8 cellular contexts compared by ENCODE assay signal in the genomic region with DNA sequence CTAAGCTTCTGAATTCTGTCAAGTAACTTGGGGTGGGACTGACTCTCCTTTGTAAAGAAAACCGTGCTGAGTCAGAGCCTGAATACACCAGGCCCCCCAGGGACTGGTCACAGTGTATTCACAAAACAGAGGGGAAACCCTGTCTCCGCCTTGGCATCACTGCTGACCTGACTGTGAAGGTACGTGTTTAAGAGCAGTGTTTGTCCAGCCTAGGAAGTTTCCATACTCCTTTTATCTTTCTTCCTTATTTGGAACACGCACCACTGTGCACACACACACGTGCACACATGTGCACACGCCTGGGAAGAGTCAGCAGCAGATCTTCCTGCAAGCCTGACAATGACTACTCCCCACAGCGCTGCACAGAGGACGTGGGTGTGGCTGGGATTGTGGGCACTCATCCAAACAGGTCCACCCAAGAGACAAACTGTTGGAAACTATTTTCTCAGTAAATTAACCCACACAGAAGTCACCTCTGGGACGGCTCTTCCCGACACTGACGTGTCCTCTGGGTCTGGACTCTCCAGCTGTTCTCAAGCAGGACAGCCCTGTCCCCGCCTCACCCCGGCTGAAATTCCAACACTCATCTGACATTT.
DNase-seq lines count a peak whose midpoint lies in the region; ATAC-seq and TF ChIP-seq lines count a peak whose summit lies in the region.

No MANE protein-coding gene starts in this region.

- no peak overlapping the region for H3K4me3 ChIP-seq in epithelial cell of esophagus (ENCODE audit: low read length)

- TF ChIP-seq CTCF in epithelial cell of esophagus (IDR thresholded peaks at IDR 0.05; ENCODE audit: insufficient read depth, low read depth, low read length, missing control alignments), result no peak

- peak; percentile 22 for DNase-seq in epithelial cell of esophagus (ENCODE audit: low read depth)
- DNase-seq in putamen (ENCODE audit: low spot score), result peak; percentile 22
- no peak for DNase-seq in hippocampal formation (lab: John Stamatoyannopoulos, UW)
- DNase-seq in DMS53 (lab: John Stamatoyannopoulos, UW), result no peak
- DNase-seq in retina, result no peak

- ATAC-seq in GM19351 (IDR thresholded peaks at IDR 0.05; ENCODE audit: unreplicated experiment), result peak; percentile 89
- peak; percentile 70 for ATAC-seq in HG03159 (IDR thresholded peaks at IDR 0.05; ENCODE audit: unreplicated experiment)
- ATAC-seq in HG03439 (IDR thresholded peaks at IDR 0.05; ENCODE audit: unreplicated experiment), result no peak

Comparison
In these comparisons a context has a peak if more than half of its experiments do, and no peak if none do; other contexts are left out.
1. DNase-seq: peak in epithelial cell of esophagus (single experiment) and putamen (single experiment); none in hippocampal formation (0 of 2), DMS53 (single experiment) and retina (single experiment).